Comparison of ENCODE assay signal across 1 cellular context in genomic region chrX:48891402-48892288, GRCh38.
TF ChIP-seq lines count a peak whose summit lies in the region.

No MANE protein-coding gene starts in this region.

TF ChIP-seq in GM12878, 131 proteins besides CTCF, POLR2A, EP300 and RAD21:
- TF ChIP-seq SIN3A (IDR thresholded peaks at IDR 0.05; ENCODE audit: low read depth, low read length) (0 out of 2 replicates have a peak, but pooled peaks have one; percentile 34), NFXL1 (IDR thresholded peaks at IDR 0.05; ENCODE audit: borderline replicate concordance) (no peak), NRF1 (conservative IDR thresholded peaks at IDR 0.05; ENCODE audit: low read depth, low read length) (peak; percentile 19; the same call in 1 of the 2 replicates), MYB (IDR thresholded peaks at IDR 0.05; ENCODE audit: borderline replicate concordance, low read depth, low read length) (no peak), E2F4 (IDR thresholded peaks at IDR 0.05; ENCODE audit: low read depth, low read length) (no peak), WRNIP1 (IDR thresholded peaks at IDR 0.05; ENCODE audit: borderline replicate concordance, low read depth, low read length) (no peak), SMC3 (IDR thresholded peaks at IDR 0.05; ENCODE audit: borderline replicate concordance, low read length) (peak; percentile 31; the same call in 1 of the 2 replicates), SP1 (IDR thresholded peaks at IDR 0.05; ENCODE audit: low read depth, low read length) (peak; percentile 22), MXI1 (IDR thresholded peaks at IDR 0.05; ENCODE audit: low read depth, low read length) (0 out of 2 replicates have a peak, but pooled peaks have one; percentile 43), SMAD5 (IDR thresholded peaks at IDR 0.05; ENCODE audit: low read depth) (no peak), POLR2AphosphoS2 (IDR thresholded peaks at IDR 0.05; ENCODE audit: low read depth, low read length) (0 out of 2 replicates have a peak, but pooled peaks have one; percentile 28)
